In genomic region chr3:179882322-179882721, GRCh38 we compare ENCODE assay signal across 9 cellular contexts.
A peak's percentile ranks its signal among the peaks of the same experiment; 100 is the strongest.
DNase-seq lines count a peak whose midpoint lies in the region; ATAC-seq and TF ChIP-seq lines count a peak whose summit lies in the region.
"Had no signal": no experiment of that assay in that cellular context is flagged by ENCODE, and none has a peak within 500 bp of the region (broad histone marks: within the 10 kb centered on the region; RNA-seq: fewer than 3 reads in every experiment).

No MANE protein-coding gene starts in this region.

- H3K27ac Mint-ChIP-seq in activated T-helper 17 cell treated with anti-CD3 and anti-CD28 coated beads, Interleukin-2, amount 50 U/mL, for 72 hours: no peak overlapping the region
- H3K27ac Mint-ChIP-seq in effector memory CD8-positive, alpha-beta T cell: no peak overlapping the region

- no peak for TF ChIP-seq CTCF in vagina (IDR thresholded peaks at IDR 0.05)

- no peak overlapping the region for H3K4me3 ChIP-seq in vagina

- no peaks in the 10 kb centered on the region for H3K27me3 ChIP-seq in vagina

- H3K9me3 ChIP-seq in vagina: no peaks in the 10 kb centered on the region

- H3K36me3 ChIP-seq in vagina: no peaks in the 10 kb centered on the region

- no peaks in the 10 kb centered on the region for H3K9me3 Mint-ChIP-seq in activated T-helper 17 cell treated with anti-CD3 and anti-CD28 coated beads, Interleukin-2, amount 50 U/mL, for 72 hours
- no peaks in the 10 kb centered on the region for H3K9me3 Mint-ChIP-seq in effector memory CD8-positive, alpha-beta T cell

- ATAC-seq in GM19328 (IDR thresholded peaks at IDR 0.05; ENCODE audit: unreplicated experiment): peak; percentile 58
- peak; percentile 87 for ATAC-seq in HG03045 (IDR thresholded peaks at IDR 0.05; ENCODE audit: unreplicated experiment)
- ATAC-seq in activated T-helper 17 cell treated with anti-CD3 and anti-CD28 coated beads, Interleukin-2, amount 50 U/mL, for 72 hours (replicated peaks): peak; percentile 39
- ATAC-seq in effector memory CD8-positive, alpha-beta T cell (replicated peaks): no peak
- no peak for ATAC-seq in Right ventricle myocardium inferior

- no peak overlapping the region for H3K4me3 Mint-ChIP-seq in activated T-helper 17 cell treated with anti-CD3 and anti-CD28 coated beads, Interleukin-2, amount 50 U/mL, for 72 hours
- H3K4me3 Mint-ChIP-seq in effector memory CD8-positive, alpha-beta T cell: no peak overlapping the region

- H3K4me1 ChIP-seq in vagina: no peaks in the 10 kb centered on the region

- DNase-seq in Daoy (ENCODE audit: low read depth): peak; percentile 39
- no peak for DNase-seq in vagina (ENCODE audit: extremely low spot score in 2 of 2)
- no peak for DNase-seq in effector memory CD8-positive, alpha-beta T cell
- DNase-seq in Right ventricle myocardium inferior (ENCODE audit: missing footprints): no peak
- no peak for DNase-seq in NCI-H2107 (lab: John Stamatoyannopoulos, UW)

- no peak overlapping the region for H3K27ac ChIP-seq in vagina
- H3K27ac ChIP-seq: parathyroid adenoma had no signal

- H3K36me3 Mint-ChIP-seq in activated T-helper 17 cell treated with anti-CD3 and anti-CD28 coated beads, Interleukin-2, amount 50 U/mL, for 72 hours (ENCODE audit: low read depth): no peaks in the 10 kb centered on the region
- no peaks in the 10 kb centered on the region for H3K36me3 Mint-ChIP-seq in effector memory CD8-positive, alpha-beta T cell (ENCODE audit: insufficient read depth)

- intact Hi-C loops in vagina (cut with DNase I): no loop called here
- intact Hi-C loops in Right ventricle myocardium inferior (cut with DNase I): no loop called here

- TF ChIP-seq POLR2A in vagina (IDR thresholded peaks at IDR 0.05): no peak

- H3K4me1 Mint-ChIP-seq in activated T-helper 17 cell treated with anti-CD3 and anti-CD28 coated beads, Interleukin-2, amount 50 U/mL, for 72 hours: no peaks in the 10 kb centered on the region
- no peaks in the 10 kb centered on the region for H3K4me1 Mint-ChIP-seq in effector memory CD8-positive, alpha-beta T cell (ENCODE audit: low read depth in 2 of 2)

- peaks cover 17% of the 10 kb centered on the region for H3K27me3 Mint-ChIP-seq in activated T-helper 17 cell treated with anti-CD3 and anti-CD28 coated beads, Interleukin-2, amount 50 U/mL, for 72 hours
- H3K27me3 Mint-ChIP-seq in effector memory CD8-positive, alpha-beta T cell: peaks cover 7 to 19% of the 10 kb centered on the region in 2 donors

Comparison
In these comparisons a context has a peak if more than half of its experiments do, and no peak if none do; other contexts are left out.
1. ATAC-seq: peak in GM19328 (single experiment), HG03045 (single experiment) and activated T-helper 17 cell treated with anti-CD3 and anti-CD28 coated beads, Interleukin-2, amount 50 U/mL, for 72 hours (single experiment); none in effector memory CD8-positive, alpha-beta T cell (single experiment) and Right ventricle myocardium inferior (single experiment).